In genomic region chr7:10939237-10939910, GRCh38 we compare ENCODE assay signal across 8 cellular contexts. TPM values are rescaled to one million over a fixed set of nuclear protein-coding genes. Genes with fewer than 3 reads are reported as not detected.
DNase-seq lines count a peak whose midpoint lies in the region; ATAC-seq and TF ChIP-seq lines count a peak whose summit lies in the region.

No MANE protein-coding gene starts in this region.

- no peak for DNase-seq in A673 (ENCODE audit: low spot score)
- DNase-seq in left cardiac atrium, result no peak
- DNase-seq in spleen, result no peak
- DNase-seq in NCI-H526 treated with DMSO at 0.1 percent for 48 hours (lab: John Stamatoyannopoulos, UW), result no peak
- no peak for DNase-seq in NCI-H187 treated with DMSO at 0.1 percent for 48 hours (lab: John Stamatoyannopoulos, UW)

- H3K9me3 ChIP-seq in A673 (ENCODE audit: low read depth, low read length, poor library complexity, severe bottlenecking) (no peaks in the 10 kb centered on the region), spleen (no peaks in the 10 kb centered on the region)

- H3K4me3 ChIP-seq in A673 (ENCODE audit: low read depth, low read length, poor library complexity, severe bottlenecking) (peak overlapping the region; percentile 60), spleen (peak overlapping the region; percentile 73 to 90 (median 84))

- H3K4me1 ChIP-seq in A673 (ENCODE audit: insufficient read depth, low read length, poor library complexity, severe bottlenecking) (peaks cover 25% of the 10 kb centered on the region), spleen (peaks cover 11 to 66% (median 34%) of the 10 kb centered on the region in 6 donors)

- H3K27ac ChIP-seq in A673 (ENCODE audit: low read depth, low read length, poor library complexity, severe bottlenecking), result peak overlapping the region; percentile 96
- peak overlapping the region; percentile 96 for H3K27ac ChIP-seq in VCaP
- H3K27ac ChIP-seq in spleen, result peak overlapping the region; percentile 89 to 96 (median 93)

- CTCF ChIA-PET in A673 (lab: Charles Lee), result no interaction called here

- 0 to 1% (median 1%) methylated on average over 18 of the region's 18 CpGs for WGBS in spleen, 5 donors

- ATAC-seq in GM18868 (IDR thresholded peaks at IDR 0.05; ENCODE audit: unreplicated experiment) (peak; percentile 22), HG03108 (IDR thresholded peaks at IDR 0.05; ENCODE audit: unreplicated experiment) (peak; percentile 2), left cardiac atrium (peak; percentile 24 to 58)

- POLR2A ChIA-PET in A673 (lab: Charles Lee; ENCODE audit: low non-redundant PET), result no interaction called here

- H3K36me3 ChIP-seq in A673 (ENCODE audit: insufficient read depth, low read length, poor library complexity, severe bottlenecking), result peaks cover 39% of the 10 kb centered on the region
- H3K36me3 ChIP-seq in spleen, result peaks cover 4 to 36% (median 25%) of the 10 kb centered on the region in 6 donors

- no peak for TF ChIP-seq CTCF in A673 (conservative IDR thresholded peaks at IDR 0.05; ENCODE audit: low read depth, low read length)
- no peak for TF ChIP-seq CTCF in VCaP (conservative IDR thresholded peaks at IDR 0.05)
- TF ChIP-seq CTCF in spleen (IDR thresholded peaks at IDR 0.05 in 8 of 11, conservative IDR thresholded peaks at IDR 0.05 in 3 of 11), result no peak

- no peak for TF ChIP-seq POLR2A in spleen (IDR thresholded peaks at IDR 0.05)

- intact Hi-C loops in A673 (cut with micrococcal nuclease; ENCODE audit: unreplicated experiment) (loop anchor here (10.0 kb wide), 1 partner anchor 405 kb away; no protein-coding TSS in a partner anchor), left cardiac atrium (cut with DNase I) (no loop called here), spleen (cut with DNase I; ENCODE audit: low total_unique reads) (loop anchor here (5.0 kb wide), 1 partner anchor 33 kb away; the partner anchor contains the start of gene PHF14)

- H3K27me3 ChIP-seq in A673 (replicated peaks; ENCODE audit: insufficient read depth, low read depth, low read length, poor library complexity) (no peaks in the 10 kb centered on the region), spleen (replicated peaks in 1 of 7) (no peaks in the 10 kb centered on the region)

- BruUV-seq in A673 (replicated peaks; lab: Mats Ljungman, UMichigan), result TSS peak; percentile 53

RNA-seq across cellular contexts. Expression of gene PHF14, which starts 34.3 kb away (rescaled TPM):
- total RNA-seq in A673 (2021) (75.4 and 79.5 TPM in 2 replicates), left cardiac atrium (10 to 100 TPM; 14.5 to 17.2 TPM), spleen (10 to 100 TPM; 36.9 to 59.1 (median 41.3) TPM)
- polyA plus RNA-seq in spleen, result 10 to 100 TPM; 18.9 to 23.5 (median 23.5) TPM

Comparison
In these comparisons a context has a peak if more than half of its experiments do, and no peak if none do; other contexts are left out.
1. intact Hi-C loops: an anchor here in A673 (10.0 kb wide) and spleen (5.0 kb wide); none called in left cardiac atrium.